Comparison of ENCODE assay signal across 18 cellular contexts in genomic region chr19:5392476-5392875, GRCh38.
"Had no signal": no experiment of that assay in that cellular context is flagged by ENCODE, and none has a peak within 500 bp of the region (broad histone marks: within the 10 kb centered on the region; RNA-seq: fewer than 3 reads in every experiment).

No MANE protein-coding gene starts in this region.

- H3K9me3 ChIP-seq: colonic mucosa, ovary, thoracic aorta, transverse colon had no signal

- H3K27ac ChIP-seq: colonic mucosa, ovary, stomach, thoracic aorta, transverse colon had no signal

- H3K27me3 ChIP-seq: colonic mucosa, ovary had no signal

- H3K4me3 Mint-ChIP-seq: naive thymus-derived CD4-positive, alpha-beta T cell had no signal

- H3K27ac Mint-ChIP-seq: naive thymus-derived CD4-positive, alpha-beta T cell had no signal

- DNase-seq: colonic mucosa; dermis blood vessel endothelial cell; islet precursor cell; mammary epithelial cell; naive thymus-derived CD4-positive, alpha-beta T cell; nephron progenitor cell; nucleus accumbens; ovary; right cardiac atrium; small intestine; stimulated activated CD4-positive, alpha-beta T cell treated with anti-CD3 and anti-CD28 coated beads, Interleukin-12 subunit alpha, Interleukin-12 subunit beta, amount 100 ng/mL, for 4 hours; stimulated activated naive CD4-positive, alpha-beta T cell; stomach; substantia nigra; transverse colon had no signal

- FAIRE-seq: frontal cortex, small intestine had no signal

- H3K4me1 ChIP-seq: colonic mucosa, transverse colon had no signal

- H3K4me3 ChIP-seq: colonic mucosa, ovary, stomach, thoracic aorta, transverse colon had no signal

- ATAC-seq: left lobe of liver; naive thymus-derived CD4-positive, alpha-beta T cell; right cardiac atrium had no signal

- H3K36me3 ChIP-seq: colonic mucosa, ovary, stomach, thoracic aorta, transverse colon had no signal
